In the genomic region with DNA sequence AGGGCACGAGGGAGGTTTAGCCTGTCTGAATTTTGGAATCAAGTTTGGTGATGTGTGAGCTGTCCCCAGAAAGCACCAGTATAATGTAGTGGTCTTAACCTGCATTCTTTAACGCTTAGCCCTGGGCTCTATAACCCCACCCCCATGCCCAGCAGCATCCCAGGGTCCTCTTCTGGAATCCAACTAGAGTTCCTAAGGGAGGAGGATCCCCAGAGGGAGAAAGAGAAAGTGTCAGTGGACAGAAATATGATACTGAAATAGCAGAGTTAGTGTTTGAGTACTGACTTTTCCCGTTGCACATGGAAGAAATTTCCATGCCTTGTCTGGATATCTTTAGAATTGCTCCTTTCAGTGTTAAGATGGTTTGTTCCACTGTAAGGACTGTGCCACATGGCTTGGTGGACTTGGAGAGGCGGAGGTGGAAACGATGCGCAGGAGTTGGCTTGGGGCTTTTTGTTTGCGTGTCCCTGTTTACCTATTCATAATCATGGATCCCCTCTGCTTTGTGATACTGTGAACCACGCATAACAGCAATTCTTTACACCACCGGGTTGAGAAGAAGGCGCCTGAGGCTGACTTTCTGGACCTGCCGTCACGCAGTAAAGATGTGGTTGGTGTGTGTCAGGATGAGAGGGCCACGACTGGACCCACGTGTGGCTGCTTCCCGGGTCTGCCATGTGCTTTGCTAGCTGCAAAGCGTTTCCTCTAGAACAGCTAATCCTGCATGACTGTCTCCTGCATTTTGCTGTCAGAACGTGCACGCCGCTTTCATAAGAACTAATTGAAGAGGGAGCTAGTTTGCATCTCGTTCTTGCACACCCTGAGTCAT, we compare ENCODE assay signal across 1 cellular context.
TF ChIP-seq lines count a peak whose summit lies in the region.

No MANE protein-coding gene starts in this region.

TF ChIP-seq in GM23338, 12 proteins besides CTCF, POLR2A, EP300 and RAD21 (continued from another document):
- no peak for TF ChIP-seq ZNF462 (CRISPR knock-in tag; IDR thresholded peaks at IDR 0.05)
- TF ChIP-seq, protein P1, sequence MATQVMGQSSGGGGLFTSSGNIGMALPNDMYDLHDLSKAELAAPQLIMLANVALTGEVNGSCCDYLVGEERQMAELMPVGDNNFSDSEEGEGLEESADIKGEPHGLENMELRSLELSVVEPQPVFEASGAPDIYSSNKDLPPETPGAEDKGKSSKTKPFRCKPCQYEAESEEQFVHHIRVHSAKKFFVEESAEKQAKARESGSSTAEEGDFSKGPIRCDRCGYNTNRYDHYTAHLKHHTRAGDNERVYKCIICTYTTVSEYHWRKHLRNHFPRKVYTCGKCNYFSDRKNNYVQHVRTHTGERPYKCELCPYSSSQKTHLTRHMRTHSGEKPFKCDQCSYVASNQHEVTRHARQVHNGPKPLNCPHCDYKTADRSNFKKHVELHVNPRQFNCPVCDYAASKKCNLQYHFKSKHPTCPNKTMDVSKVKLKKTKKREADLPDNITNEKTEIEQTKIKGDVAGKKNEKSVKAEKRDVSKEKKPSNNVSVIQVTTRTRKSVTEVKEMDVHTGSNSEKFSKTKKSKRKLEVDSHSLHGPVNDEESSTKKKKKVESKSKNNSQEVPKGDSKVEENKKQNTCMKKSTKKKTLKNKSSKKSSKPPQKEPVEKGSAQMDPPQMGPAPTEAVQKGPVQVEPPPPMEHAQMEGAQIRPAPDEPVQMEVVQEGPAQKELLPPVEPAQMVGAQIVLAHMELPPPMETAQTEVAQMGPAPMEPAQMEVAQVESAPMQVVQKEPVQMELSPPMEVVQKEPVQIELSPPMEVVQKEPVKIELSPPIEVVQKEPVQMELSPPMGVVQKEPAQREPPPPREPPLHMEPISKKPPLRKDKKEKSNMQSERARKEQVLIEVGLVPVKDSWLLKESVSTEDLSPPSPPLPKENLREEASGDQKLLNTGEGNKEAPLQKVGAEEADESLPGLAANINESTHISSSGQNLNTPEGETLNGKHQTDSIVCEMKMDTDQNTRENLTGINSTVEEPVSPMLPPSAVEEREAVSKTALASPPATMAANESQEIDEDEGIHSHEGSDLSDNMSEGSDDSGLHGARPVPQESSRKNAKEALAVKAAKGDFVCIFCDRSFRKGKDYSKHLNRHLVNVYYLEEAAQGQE (IDR thresholded peaks at IDR 0.05; ENCODE audit: unreplicated experiment), result no peak
- TF ChIP-seq JUNB (IDR thresholded peaks at IDR 0.05; ENCODE audit: unreplicated experiment), result no peak
- no peak for TF ChIP-seq EZH2phosphoT487 (IDR thresholded peaks at IDR 0.05; ENCODE audit: unreplicated experiment)
- TF ChIP-seq, protein P2, sequence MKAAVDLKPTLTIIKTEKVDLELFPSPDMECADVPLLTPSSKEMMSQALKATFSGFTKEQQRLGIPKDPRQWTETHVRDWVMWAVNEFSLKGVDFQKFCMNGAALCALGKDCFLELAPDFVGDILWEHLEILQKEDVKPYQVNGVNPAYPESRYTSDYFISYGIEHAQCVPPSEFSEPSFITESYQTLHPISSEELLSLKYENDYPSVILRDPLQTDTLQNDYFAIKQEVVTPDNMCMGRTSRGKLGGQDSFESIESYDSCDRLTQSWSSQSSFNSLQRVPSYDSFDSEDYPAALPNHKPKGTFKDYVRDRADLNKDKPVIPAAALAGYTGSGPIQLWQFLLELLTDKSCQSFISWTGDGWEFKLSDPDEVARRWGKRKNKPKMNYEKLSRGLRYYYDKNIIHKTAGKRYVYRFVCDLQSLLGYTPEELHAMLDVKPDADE (IDR thresholded peaks at IDR 0.05), result no peak
- no peak for TF ChIP-seq ZNF114 (CRISPR knock-in tag; IDR thresholded peaks at IDR 0.05)
- TF ChIP-seq POLR2AphosphoS5 (IDR thresholded peaks at IDR 0.05; ENCODE audit: low read depth), result no peak
- no peak for TF ChIP-seq CREB1 (CRISPR knock-in tag; IDR thresholded peaks at IDR 0.05; ENCODE audit: low read depth)
- TF ChIP-seq ZNF331 (CRISPR knock-in tag; IDR thresholded peaks at IDR 0.05; ENCODE audit: low read depth), result no peak
- no peak for TF ChIP-seq EZH2 (IDR thresholded peaks at IDR 0.05; ENCODE audit: low read depth, unreplicated experiment)
